Comparison of ENCODE assay signal across 26 cellular contexts in genomic region chr11:121369366-121369765, GRCh38.
DNase-seq lines count a peak whose midpoint lies in the region; ATAC-seq and TF ChIP-seq lines count a peak whose summit lies in the region.
"Had no signal": no experiment of that assay in that cellular context is flagged by ENCODE, and none has a peak within 500 bp of the region (broad histone marks: within the 10 kb centered on the region; RNA-seq: fewer than 3 reads in every experiment).

No MANE protein-coding gene starts in this region.

- H3K36me3 ChIP-seq in KOPT-K1 (ENCODE audit: insufficient read depth, low read length) = no peaks in the 10 kb centered on the region
- no peaks in the 10 kb centered on the region for H3K36me3 ChIP-seq in OCI-LY7 (ENCODE audit: insufficient read depth, low read length)
- H3K36me3 ChIP-seq: HAP-1 had no signal

- H3K27me3 Mint-ChIP-seq in stimulated activated naive B cell treated with anti-CD40 and anti-IgM and Interleukin-4, amounts not matched to agents 10 μg/mL and 1 μg/mL and 100 μg/mL, for 72 hours = no peaks in the 10 kb centered on the region
- H3K27me3 Mint-ChIP-seq in activated T-cell treated with anti-CD3 and anti-CD28 coated beads, Interleukin-2, amount 50 U/mL, for 72 hours (ENCODE audit: low read depth) = no peaks in the 10 kb centered on the region

- H3K4me3 Mint-ChIP-seq in stimulated activated naive B cell treated with anti-CD40 and anti-IgM and Interleukin-4, amounts not matched to agents 10 μg/mL and 1 μg/mL and 100 μg/mL, for 72 hours = no peak overlapping the region
- H3K4me3 Mint-ChIP-seq in activated T-cell treated with anti-CD3 and anti-CD28 coated beads, Interleukin-2, amount 50 U/mL, for 72 hours = no peak overlapping the region
- H3K4me3 Mint-ChIP-seq: HFFc6 had no signal

- H3K9me3 ChIP-seq in KOPT-K1 (ENCODE audit: insufficient read depth, low read length, poor library complexity, severe bottlenecking) = no peaks in the 10 kb centered on the region
- no peaks in the 10 kb centered on the region; the same call in 1 of the 2 replicates for H3K9me3 ChIP-seq in OCI-LY7 (ENCODE audit: low read length)
- H3K9me3 ChIP-seq: HAP-1 had no signal

- POLR2A ChIA-PET in OCI-LY7 (lab: Charles Lee) = interaction anchor here (0.7 to 17.0 kb wide), 18 partner anchors 8 to 92 kb away, joined by 3 to 218 read pairs (median 10); no protein-coding TSS in a partner anchor

- H3K4me1 Mint-ChIP-seq in stimulated activated naive B cell treated with anti-CD40 and anti-IgM and Interleukin-4, amounts not matched to agents 10 μg/mL and 1 μg/mL and 100 μg/mL, for 72 hours = peaks cover 51 to 90% of the 10 kb centered on the region in 2 donors
- H3K4me1 Mint-ChIP-seq in activated T-cell treated with anti-CD3 and anti-CD28 coated beads, Interleukin-2, amount 50 U/mL, for 72 hours (ENCODE audit: low read depth) = peaks cover 61% of the 10 kb centered on the region

- DNase-seq in GM12865 (ENCODE audit: low read depth) (peak; percentile 18), OCI-LY7 (ENCODE audit: low spot score) (peak; percentile 64), NCI-H446 treated with DMSO at 0.1 percent for 48 hours (lab: John Stamatoyannopoulos, UW) (no peak), islet precursor cell (no peak)
- no peak for DNase-seq in stimulated activated naive B cell treated with anti-CD40 and anti-IgM and Interleukin-4, amounts not matched to agents 10 μg/mL and 1 μg/mL and 100 μg/mL, for 72 hours
- no peak for DNase-seq in activated T-cell treated with anti-CD3 and anti-CD28 coated beads, Interleukin-2, amount 50 U/mL, for 72 hours
- DNase-seq: Calu3; CD8-positive, alpha-beta memory T cell; DMS79 treated with DMSO at 0.1 percent for 48 hours; GOT3; HFFc6; IMR-90; KG1; MV-4-11; NCI-H1105 treated with DMSO at 0.1 percent for 48 hours; NCI-H146; NCI-H1930; NCI-H2107; NCI-H524 treated with DMSO at 0.1 percent for 48 hours; NCI-H774; Right ventricle myocardium superior; RPMI8226; T-helper 1 cell had no signal

- peaks cover 2 to 5% of the 10 kb centered on the region in 2 donors for H3K9me3 Mint-ChIP-seq in stimulated activated naive B cell treated with anti-CD40 and anti-IgM and Interleukin-4, amounts not matched to agents 10 μg/mL and 1 μg/mL and 100 μg/mL, for 72 hours
- peaks cover 2 to 4% of the 10 kb centered on the region in 2 donors for H3K9me3 Mint-ChIP-seq in activated T-cell treated with anti-CD3 and anti-CD28 coated beads, Interleukin-2, amount 50 U/mL, for 72 hours
- H3K9me3 Mint-ChIP-seq: CD8-positive, alpha-beta memory T cell; HFFc6 had no signal

- intact Hi-C loops in OCI-LY7 (cut with micrococcal nuclease; ENCODE audit: unreplicated experiment) = loop anchor here (5.0 kb wide), 1 partner anchor 48 kb away; no protein-coding TSS in a partner anchor

- H3K4me1 ChIP-seq in OCI-LY7 (ENCODE audit: insufficient read depth, low read length, poor library complexity, severe bottlenecking) = peaks cover 100% of the 10 kb centered on the region
- H3K4me1 ChIP-seq: HAP-1 had no signal

- TF ChIP-seq CTCF in GM12865 (IDR thresholded peaks at IDR 0.05; ENCODE audit: insufficient read depth, low read depth, low read length, missing control alignments) (no peak), OCI-LY7 (conservative IDR thresholded peaks at IDR 0.05; ENCODE audit: low read length) (no peak)

- H2AFZ ChIP-seq in OCI-LY7 (ENCODE audit: low read length) = peak overlapping the region; percentile 30; the same call in 1 of the 2 replicates

- no TSS peak for BruUV-seq in OCI-LY7 (replicated peaks; lab: Mats Ljungman, UMichigan)

- H3K27ac ChIP-seq in KOPT-K1 (ENCODE audit: low read depth, low read length, poor library complexity, severe bottlenecking) = peak overlapping the region; percentile 64
- peak overlapping the region; percentile 98 for H3K27ac ChIP-seq in OCI-LY7 (ENCODE audit: low read depth, low read length, poor library complexity, severe bottlenecking)
- H3K27ac ChIP-seq: C4-2B had no signal

- peak overlapping the region; percentile 73 for H3K4me2 ChIP-seq in OCI-LY7 (ENCODE audit: low read length)

- peaks cover 3 to 4% of the 10 kb centered on the region in 2 donors for H3K36me3 Mint-ChIP-seq in stimulated activated naive B cell treated with anti-CD40 and anti-IgM and Interleukin-4, amounts not matched to agents 10 μg/mL and 1 μg/mL and 100 μg/mL, for 72 hours
- peaks cover 1 to 8% of the 10 kb centered on the region in 2 donors for H3K36me3 Mint-ChIP-seq in activated T-cell treated with anti-CD3 and anti-CD28 coated beads, Interleukin-2, amount 50 U/mL, for 72 hours (ENCODE audit: insufficient read depth in 2 of 2)

- peak overlapping the region; percentile 67 for H3K27ac Mint-ChIP-seq in stimulated activated naive B cell treated with anti-CD40 and anti-IgM and Interleukin-4, amounts not matched to agents 10 μg/mL and 1 μg/mL and 100 μg/mL, for 72 hours
- no peak overlapping the region for H3K27ac Mint-ChIP-seq in activated T-cell treated with anti-CD3 and anti-CD28 coated beads, Interleukin-2, amount 50 U/mL, for 72 hours
- H3K27ac Mint-ChIP-seq: HFFc6 had no signal

- no peaks in the 10 kb centered on the region for H4K20me1 ChIP-seq in OCI-LY7 (ENCODE audit: insufficient read depth, low read length)

- CTCF ChIA-PET in OCI-LY7 (lab: Charles Lee; ENCODE audit: unreplicated experiment) = no interaction called here

- no peaks in the 10 kb centered on the region for H3K9me2 ChIP-seq in OCI-LY7 (ENCODE audit: insufficient read depth, low read length)

- no peaks in the 10 kb centered on the region for H3K79me2 ChIP-seq in OCI-LY7 (ENCODE audit: insufficient read depth, low read depth, low read length)

- ATAC-seq in stimulated activated naive B cell treated with anti-CD40 and anti-IgM and Interleukin-4, amounts not matched to agents 10 μg/mL and 1 μg/mL and 100 μg/mL, for 72 hours (replicated peaks) = no peak
- no peak for ATAC-seq in activated T-cell treated with anti-CD3 and anti-CD28 coated beads, Interleukin-2, amount 50 U/mL, for 72 hours (replicated peaks in 1 of 2)

- H3K4me3 ChIP-seq in GM12865 (ENCODE audit: low read depth, low read length) (no peak overlapping the region), OCI-LY7 (ENCODE audit: low read depth, low read length, poor library complexity, severe bottlenecking) (peak overlapping the region; percentile 35)
- H3K4me3 ChIP-seq: HAP-1 had no signal

Comparison
In these comparisons a context has a peak if more than half of its experiments do, and no peak if none do; other contexts are left out.
1. DNase-seq: peak in GM12865 (single experiment) and OCI-LY7 (single experiment); none in stimulated activated naive B cell treated with anti-CD40 and anti-IgM and Interleukin-4, amounts not matched to agents 10 μg/mL and 1 μg/mL and 100 μg/mL, for 72 hours (single experiment), NCI-H446 treated with DMSO at 0.1 percent for 48 hours (single experiment), islet precursor cell (single experiment) and activated T-cell treated with anti-CD3 and anti-CD28 coated beads, Interleukin-2, amount 50 U/mL, for 72 hours (0 of 2).